8 cellular contexts compared by ENCODE assay signal in the genomic region with DNA sequence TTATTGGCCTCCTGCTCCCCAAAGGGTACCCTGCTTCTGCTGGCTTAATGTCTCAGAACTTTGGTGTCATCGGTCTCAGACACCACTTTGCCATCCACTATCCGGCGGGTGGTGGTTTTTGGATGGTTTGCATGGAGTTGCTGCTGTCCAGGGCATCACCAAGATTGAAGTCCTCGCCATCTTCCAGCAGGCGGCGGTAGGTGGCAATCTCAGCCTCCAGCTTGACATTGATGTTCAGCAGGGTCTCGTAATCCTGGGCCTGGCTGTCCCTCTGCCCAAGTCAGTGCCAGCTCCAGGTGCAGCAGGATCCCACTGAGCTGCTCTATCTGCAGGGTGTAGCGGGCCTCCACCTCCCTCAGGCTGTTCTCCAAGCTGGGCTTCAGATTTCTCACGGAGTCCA. TPM values are rescaled to one million over a fixed set of nuclear protein-coding genes. Genes with fewer than 3 reads are reported as not detected.
A peak's percentile ranks its signal among the peaks of the same experiment; 100 is the strongest.
DNase-seq lines count a peak whose midpoint lies in the region; ATAC-seq, FAIRE-seq and TF ChIP-seq lines count a peak whose summit lies in the region.
"Not testable (repeated sequence)": the region's sequence is repeated elsewhere in the genome, so short reads cannot be mapped to it uniquely, and the experiment has no call there.

No MANE protein-coding gene starts in this region.

- not testable (repeated sequence) for H3F3A ChIP-seq in PC-3 (ENCODE audit: low read length, unreplicated experiment)

- FAIRE-seq in GM12878 (lab: Jason Lieb, UNC), result peak; percentile 18

- not testable (repeated sequence) for H3K4me2 ChIP-seq in PC-3 (ENCODE audit: low read length); GM12878 (ENCODE audit: control insufficient read depth, insufficient read depth)

- H3K36me3 ChIP-seq in PC-3 (ENCODE audit: low read depth, low read length); GM12878 (ENCODE audit: control insufficient read depth in 2 of 2, insufficient read depth in 2 of 2, low read length in 1 of 2); ovary: not testable (repeated sequence)

- RAD21 ChIA-PET in GM12878 (lab: Charles Lee; ENCODE audit: unreplicated experiment), result interaction anchor here (0.7 to 1.9 kb wide), 4 partner anchors 23 to 103 kb away, joined by 3 to 9 read pairs (median 6); partner anchors contain the start of gene RPL32

- peak; percentile 38 to 70 (median 56) for DNase-seq in CD4-positive, alpha-beta T cell
- DNase-seq in HT-29 (ENCODE audit: low spot score) (peak; percentile 36), PC-3 (peak; percentile 63), left cardiac atrium (peak; percentile 52), ovary (peak in 3 of 5 donors; percentile 32 to 60 (median 59))
- DNase-seq in activated CD4-positive, alpha-beta memory T cell treated with anti-CD3 and anti-CD28 coated beads for 36 hours, result peak; percentile 74
- DNase-seq in GM12878 (ENCODE audit: low read depth, low spot score), result not testable (repeated sequence)
- DNase-seq in stimulated activated CD8-positive, alpha-beta memory T cell treated with anti-CD3 and anti-CD28 coated beads, Interleukin-2, amount 100 ng/mL, for 48 hours (ENCODE audit: low read depth in 2 of 2), result peak; percentile 43 to 60

- not testable (repeated sequence) for H4K20me1 ChIP-seq in PC-3 (ENCODE audit: low read length); GM12878 (ENCODE audit: control insufficient read depth, insufficient read depth)

- CTCF ChIA-PET in CD4-positive, alpha-beta T cell (lab: Charles Lee), result interaction anchor here (0.6 to 2.2 kb wide), 5 partner anchors 9 to 65 kb away, joined by 3 to 15 read pairs (median 3); partner anchors contain the start of genes CAND2 and RPL32
- CTCF ChIA-PET in PC-3 (lab: Charles Lee) (interaction anchor here (0.6 to 1.2 kb wide), 4 partner anchors 23 to 764 kb away, joined by 3 to 6 read pairs (median 4); no protein-coding TSS in a partner anchor), GM12878 (lab: Yijun Ruan, JAX) (interaction anchor here (0.6 to 3.5 kb wide), 12 partner anchors 12 to 994 kb away, joined by 3 to 20 read pairs (median 4); partner anchors contain the start of gene RPL32)
- CTCF ChIA-PET in activated CD4-positive, alpha-beta memory T cell treated with anti-CD3 and anti-CD28 coated beads for 36 hours (lab: Charles Lee), result interaction anchor here (0.7 to 3.6 kb wide), 13 partner anchors 9 to 307 kb away, joined by 3 to 43 read pairs (median 4); partner anchors contain the start of genes CAND2 and RPL32

- peak; percentile 50 for TF ChIP-seq CTCF in CD4-positive, alpha-beta T cell (IDR thresholded peaks at IDR 0.05)
- peak; percentile 48 for TF ChIP-seq CTCF in PC-3 (conservative IDR thresholded peaks at IDR 0.05; ENCODE audit: low read depth, low read length)
- peak; percentile 20 to 58 (median 30); a peak in 4 of 6 replicates for TF ChIP-seq CTCF in GM12878 (IDR thresholded peaks at IDR 0.05 in 2 of 3, conservative IDR thresholded peaks at IDR 0.05 in 1 of 3; ENCODE audit: control insufficient read depth in 2 of 3, extremely low read depth in 1 of 3, insufficient read depth in 1 of 3, low read depth in 3 of 3, low read length in 3 of 3)
- not testable (repeated sequence) for TF ChIP-seq CTCF in ovary (IDR thresholded peaks at IDR 0.05)

- not testable (repeated sequence) for TF ChIP-seq RAD21 in GM12878 (IDR thresholded peaks at IDR 0.05; ENCODE audit: insufficient read depth, low read depth, low read length)

- peaks cover 30% of the 10 kb centered on the region for H3K27me3 Mint-ChIP-seq in CD4-positive, alpha-beta T cell
- H3K27me3 Mint-ChIP-seq in activated CD4-positive, alpha-beta memory T cell treated with anti-CD3 and anti-CD28 coated beads for 36 hours, result peaks cover 21% of the 10 kb centered on the region

- TF ChIP-seq POLR2A in GM12878 (IDR thresholded peaks at IDR 0.05; ENCODE audit: low read depth, low read length); ovary (IDR thresholded peaks at IDR 0.05): not testable (repeated sequence)

- not testable (repeated sequence) for H3K9me2 ChIP-seq in PC-3 (replicated peaks; ENCODE audit: low read length)

- BruUV-seq in PC-3 (replicated peaks; lab: Mats Ljungman, UMichigan); GM12878 (replicated peaks; lab: Mats Ljungman, UMichigan): not testable (repeated sequence)

- in situ Hi-C loops in GM12878 (cut with MboI), result not testable (repeated sequence)

- not testable (repeated sequence) for H3K4me3 ChIP-seq in PC-3 (ENCODE audit: low read length); GM12878; ovary

- H3K4me3 Mint-ChIP-seq in CD4-positive, alpha-beta T cell; activated CD4-positive, alpha-beta memory T cell treated with anti-CD3 and anti-CD28 coated beads for 36 hours: not testable (repeated sequence)

- not testable (repeated sequence) for H2AFZ ChIP-seq in PC-3 (ENCODE audit: low read length); GM12878 (ENCODE audit: control insufficient read depth, low read depth, low read length)

- H3K4me1 Mint-ChIP-seq in CD4-positive, alpha-beta T cell (ENCODE audit: low read depth); activated CD4-positive, alpha-beta memory T cell treated with anti-CD3 and anti-CD28 coated beads for 36 hours (ENCODE audit: low read depth): not testable (repeated sequence)

- SMC1A ChIA-PET in GM12878 (lab: Charles Lee; ENCODE audit: uncharacterized antibody, unreplicated experiment), result interaction anchor here (2.4 kb wide), 1 partner anchor 104 kb away, joined by 6 read pairs; no protein-coding TSS in a partner anchor

- 13% methylated on average over 9 of the region's 9 CpGs for WGBS in GM12878 (ENCODE audit: insufficient coverage, insufficient replicate concordance, low lambda C conversion rate, missing lambda C conversion rate)
- 55 to 76% (median 62%) methylated on average over 9 of the region's 9 CpGs for WGBS in ovary, 3 donors

- H3K27ac Mint-ChIP-seq in CD4-positive, alpha-beta T cell; activated CD4-positive, alpha-beta memory T cell treated with anti-CD3 and anti-CD28 coated beads for 36 hours: not testable (repeated sequence)

- H3K27me3 ChIP-seq in CD4-positive, alpha-beta T cell (ENCODE audit: control insufficient read depth, insufficient read depth, low read length); PC-3 (ENCODE audit: low read length); GM12878 (replicated peaks in 1 of 2; ENCODE audit: control insufficient read depth in 2 of 2, insufficient read depth in 2 of 2, low read length in 1 of 2); ovary: not testable (repeated sequence)

- not testable (repeated sequence) for H3K9me3 ChIP-seq in CD4-positive, alpha-beta T cell (ENCODE audit: control insufficient read depth, low read length); PC-3 (ENCODE audit: low read length); GM12878 (replicated peaks; ENCODE audit: control insufficient read depth, insufficient read depth, low read length); ovary

- not testable (repeated sequence) for H3K4me1 ChIP-seq in PC-3 (ENCODE audit: insufficient read depth, low read length); GM12878 (ENCODE audit: control insufficient read depth, insufficient read depth, low read length); ovary (ENCODE audit: insufficient read depth)

- not testable (repeated sequence) for H3K36me3 Mint-ChIP-seq in CD4-positive, alpha-beta T cell (ENCODE audit: low read depth); activated CD4-positive, alpha-beta memory T cell treated with anti-CD3 and anti-CD28 coated beads for 36 hours

- ATAC-seq in CD4-positive, alpha-beta T cell (ENCODE audit: poor library complexity); GM12878: not testable (repeated sequence)
- peak; percentile 29; the same call in 1 of the 2 replicates for ATAC-seq in PC-3
- ATAC-seq in left cardiac atrium, result peak; percentile 66 to 76

- TF ChIP-seq EP300 in GM12878 (IDR thresholded peaks at IDR 0.05; ENCODE audit: borderline replicate concordance in 1 of 2, control insufficient read depth in 1 of 2, low read depth in 2 of 2, low read length in 2 of 2); ovary (IDR thresholded peaks at IDR 0.05): not testable (repeated sequence)

- POLR2A ChIA-PET in CD4-positive, alpha-beta T cell (lab: Charles Lee), result interaction anchor here (1.0 to 1.3 kb wide), 2 partner anchors 23 to 54 kb away, joined by 3 to 6 read pairs; partner anchors contain the start of gene RPL32
- POLR2A ChIA-PET in PC-3 (lab: Charles Lee; ENCODE audit: unreplicated experiment), result interaction anchor here (0.6 kb wide), 1 partner anchor 23 kb away, joined by 3 read pairs; no protein-coding TSS in a partner anchor
- POLR2A ChIA-PET in activated CD4-positive, alpha-beta memory T cell treated with anti-CD3 and anti-CD28 coated beads for 36 hours (lab: Charles Lee), result interaction anchor here (1.0 kb wide), 1 partner anchor 105 kb away, joined by 4 read pairs; no protein-coding TSS in a partner anchor
- POLR2A ChIA-PET in GM12878 (lab: Charles Lee), result not testable (repeated sequence)

- intact Hi-C loops in CD4-positive, alpha-beta T cell (cut with DNase I, micrococcal nuclease), result loop anchor here in 1 of 2 experiments (1.0 kb wide), 1 partner anchor 105 kb away; no protein-coding TSS in a partner anchor
- intact Hi-C loops in PC-3 (cut with micrococcal nuclease), result loop anchor here (1.0 to 5.0 kb wide), 2 partner anchors 65 to 105 kb away; no protein-coding TSS in a partner anchor
- intact Hi-C loops in activated CD4-positive, alpha-beta memory T cell treated with anti-CD3 and anti-CD28 coated beads for 36 hours (cut with micrococcal nuclease), result loop anchor here (1.0 kb wide), 1 partner anchor 23 kb away; no protein-coding TSS in a partner anchor
- intact Hi-C loops in GM12878 (cut with micrococcal nuclease; ENCODE audit: unreplicated experiment); left cardiac atrium (cut with DNase I); ovary (cut with DNase I): not testable (repeated sequence)

- not testable (repeated sequence) for H3K9me3 Mint-ChIP-seq in CD4-positive, alpha-beta T cell; activated CD4-positive, alpha-beta memory T cell treated with anti-CD3 and anti-CD28 coated beads for 36 hours

- H3K9ac ChIP-seq in PC-3 (ENCODE audit: low read length); GM12878 (ENCODE audit: control insufficient read depth, insufficient read depth, low read length): not testable (repeated sequence)

- not testable (repeated sequence) for H3K79me2 ChIP-seq in PC-3 (ENCODE audit: low read length); GM12878 (ENCODE audit: control insufficient read depth, insufficient read depth, low read length)

- not testable (repeated sequence) for H3K27ac ChIP-seq in CD4-positive, alpha-beta T cell (ENCODE audit: low read depth, low read length); PC-3 (ENCODE audit: low read length); GM12878 (ENCODE audit: control insufficient read depth, insufficient read depth); ovary

RNA-seq across cellular contexts. Expression of gene CAND2, which starts 9.1 kb away (rescaled TPM):
- total RNA-seq in CD4-positive, alpha-beta T cell, result 1 to 10 TPM; 3.5 to 6.0 TPM
- total RNA-seq in HT-29 (2014; rRNA removed; shearing (Covaris generic)), result not detected in 2 replicates
- 2.4 and 4.8 TPM in 2 replicates for total RNA-seq in PC-3 (2014; rRNA removed)
- 1 to 10 TPM; 1.2 to 1.6 TPM for total RNA-seq in activated CD4-positive, alpha-beta memory T cell treated with anti-CD3 and anti-CD28 coated beads for 36 hours
- total RNA-seq in GM12878 (2013; cell fraction: nucleolus; rRNA removed), result 0.46 and 1.2 TPM in 2 replicates
- 0.73 and 0.82 TPM in 2 replicates for total RNA-seq in GM12878 (2014; rRNA removed)
- 0.36 and 0.37 TPM in 2 replicates for total RNA-seq in GM12878 (2014; rRNA removed; fragmentation: Illumina TruSeq; extraction: Trizol)
- total RNA-seq in GM12878 (2021), result 1.6 and 1.9 TPM in 2 replicates
- 0.14 TPM for polyA plus RNA-seq in GM12878 (2011; ENCODE audit: low read depth)
- 0.03 and 0.10 TPM in 2 replicates for polyA plus RNA-seq in GM12878 (2011; rRNA removed)
- polyA plus RNA-seq in GM12878 (2011; cell fraction: cytosol; rRNA removed), result 0.04 and 0.07 TPM in 2 replicates
- 0.15 and 0.41 TPM in 2 replicates for polyA plus RNA-seq in GM12878 (2011; cell fraction: nucleus; rRNA removed)
- polyA plus RNA-seq in GM12878 (2012), result 0.24 and 0.32 TPM in 2 replicates
- polyA plus RNA-seq in GM12878 (2014; fragmentation: Illumina TruSeq; extraction: Trizol), result 0.06 and 0.40 TPM in 2 replicates
- under 1 TPM; 0.03 to 0.11 TPM for polyA plus RNA-seq in GM12878 (2014; fragmentation: Nextera tagmentation; extraction: Ambion mirVana)
- polyA plus RNA-seq in GM12878 (2014; rRNA removed), result 0.61 and 0.82 TPM in 2 replicates
- polyA plus RNA-seq in GM12878 (2016; fragmentation: Nextera tagmentation; extraction: Ambion mirVana), result 1 to 10 TPM in 1 of 2 experiments, under 1 TPM in 1; 0.64 to 1.0 TPM
- polyA minus RNA-seq in GM12878 (2011; rRNA and poly(A)+ RNA removed), result 0.10 TPM in 1 of 2 replicates, not detected in the other
- polyA minus RNA-seq in GM12878 (2011; cell fraction: cytosol; rRNA and poly(A)+ RNA removed), result not detected in 2 replicates
- not detected in 2 replicates for polyA minus RNA-seq in GM12878 (2011; cell fraction: nucleus; rRNA and poly(A)+ RNA removed)
- 10 to 100 TPM; 41.6 to 51.0 TPM for total RNA-seq in left cardiac atrium
- total RNA-seq in ovary, result 10 to 100 TPM; 11.4 to 25.1 (median 17.6) TPM
- 1 to 10 TPM; 3.5 to 6.3 TPM for polyA plus RNA-seq in ovary

RNA-seq across cellular contexts. Expression of gene TMEM40, which starts 28.3 kb away (rescaled TPM):
- not detected for total RNA-seq in CD4-positive, alpha-beta T cell
- total RNA-seq in HT-29 (2014; rRNA removed; shearing (Covaris generic)), result not detected in 2 replicates
- 7.5 and 10.4 TPM in 2 replicates for total RNA-seq in PC-3 (2014; rRNA removed)
- not detected for total RNA-seq in activated CD4-positive, alpha-beta memory T cell treated with anti-CD3 and anti-CD28 coated beads for 36 hours
- not detected in 2 replicates for total RNA-seq in GM12878 (2013; cell fraction: nucleolus; rRNA removed)
- total RNA-seq in GM12878 (2014; rRNA removed), result 0.33 TPM in 1 of 2 replicates, not detected in the other
- total RNA-seq in GM12878 (2014; rRNA removed; fragmentation: Illumina TruSeq; extraction: Trizol), result not detected in 2 replicates
- total RNA-seq in GM12878 (2021), result 0.11 TPM in 1 of 2 replicates, not detected in the other
- polyA plus RNA-seq in GM12878 (2011; ENCODE audit: low read depth), result not detected
- 0.10 and 0.27 TPM in 2 replicates for polyA plus RNA-seq in GM12878 (2011; rRNA removed)
- 0.22 and 0.25 TPM in 2 replicates for polyA plus RNA-seq in GM12878 (2011; cell fraction: cytosol; rRNA removed)
- polyA plus RNA-seq in GM12878 (2011; cell fraction: nucleus; rRNA removed), result 0.21 and 0.32 TPM in 2 replicates
- polyA plus RNA-seq in GM12878 (2012), result 0.11 and 0.25 TPM in 2 replicates
- 0.10 TPM in 1 of 2 replicates, not detected in the other for polyA plus RNA-seq in GM12878 (2014; fragmentation: Illumina TruSeq; extraction: Trizol)
- polyA plus RNA-seq in GM12878 (2014; fragmentation: Nextera tagmentation; extraction: Ambion mirVana), result under 1 TPM; 0.13 to 0.35 TPM
- polyA plus RNA-seq in GM12878 (2014; rRNA removed), result 0.19 TPM in 1 of 2 replicates, not detected in the other
- polyA plus RNA-seq in GM12878 (2016; fragmentation: Nextera tagmentation; extraction: Ambion mirVana), result under 1 TPM; 0.33 to 0.46 TPM
- 0.67 TPM in 1 of 2 replicates, not detected in the other for polyA minus RNA-seq in GM12878 (2011; rRNA and poly(A)+ RNA removed)
- not detected in 2 replicates for polyA minus RNA-seq in GM12878 (2011; cell fraction: cytosol; rRNA and poly(A)+ RNA removed)
- not detected in 2 replicates for polyA minus RNA-seq in GM12878 (2011; cell fraction: nucleus; rRNA and poly(A)+ RNA removed)
- total RNA-seq in left cardiac atrium, result 1 to 10 TPM; 4.8 to 6.5 TPM
- under 1 TPM in 1 of 7 donors, not detected in 6; 0.80 TPM for total RNA-seq in ovary
- polyA plus RNA-seq in ovary, result under 1 TPM; 0.11 to 0.20 TPM

RNA-seq across cellular contexts. Expression of gene RPL32, which starts 54.0 kb away (rescaled TPM):
- total RNA-seq in CD4-positive, alpha-beta T cell, result 1,000 to 10,000 TPM; 4,308 to 4,667 TPM
- total RNA-seq in HT-29 (2014; rRNA removed; shearing (Covaris generic)), result 1,047 and 1,077 TPM in 2 replicates
- 2,037 and 2,663 TPM in 2 replicates for total RNA-seq in PC-3 (2014; rRNA removed)
- total RNA-seq in activated CD4-positive, alpha-beta memory T cell treated with anti-CD3 and anti-CD28 coated beads for 36 hours, result 1,000 to 10,000 TPM; 2,505 to 2,560 TPM
- 220 and 242 TPM in 2 replicates for total RNA-seq in GM12878 (2013; cell fraction: nucleolus; rRNA removed)
- total RNA-seq in GM12878 (2014; rRNA removed), result 2,707 and 2,818 TPM in 2 replicates
- total RNA-seq in GM12878 (2014; rRNA removed; fragmentation: Illumina TruSeq; extraction: Trizol), result 3,926 and 3,952 TPM in 2 replicates
- total RNA-seq in GM12878 (2021), result 2,298 and 2,376 TPM in 2 replicates
- 3,831 TPM for polyA plus RNA-seq in GM12878 (2011; ENCODE audit: low read depth)
- 3,443 and 3,447 TPM in 2 replicates for polyA plus RNA-seq in GM12878 (2011; rRNA removed)
- polyA plus RNA-seq in GM12878 (2011; cell fraction: cytosol; rRNA removed), result 2,094 and 3,074 TPM in 2 replicates
- 755 and 1,231 TPM in 2 replicates for polyA plus RNA-seq in GM12878 (2011; cell fraction: nucleus; rRNA removed)
- polyA plus RNA-seq in GM12878 (2012), result 5,378 and 5,555 TPM in 2 replicates
- polyA plus RNA-seq in GM12878 (2014; fragmentation: Illumina TruSeq; extraction: Trizol), result 5,147 and 5,597 TPM in 2 replicates
- polyA plus RNA-seq in GM12878 (2014; fragmentation: Nextera tagmentation; extraction: Ambion mirVana), result 1,000 to 10,000 TPM; 3,252 to 3,662 TPM
- 4,075 and 4,194 TPM in 2 replicates for polyA plus RNA-seq in GM12878 (2014; rRNA removed)
- polyA plus RNA-seq in GM12878 (2016; fragmentation: Nextera tagmentation; extraction: Ambion mirVana), result 1,000 to 10,000 TPM; 1,533 to 1,667 TPM
- 1,701 and 1,707 TPM in 2 replicates for polyA minus RNA-seq in GM12878 (2011; rRNA and poly(A)+ RNA removed)
- 779 and 848 TPM in 2 replicates for polyA minus RNA-seq in GM12878 (2011; cell fraction: cytosol; rRNA and poly(A)+ RNA removed)
- 190 and 283 TPM in 2 replicates for polyA minus RNA-seq in GM12878 (2011; cell fraction: nucleus; rRNA and poly(A)+ RNA removed)
- total RNA-seq in left cardiac atrium, result 1,000 to 10,000 TPM; 1,021 to 1,102 TPM
- 1,000 to 10,000 TPM; 1,975 to 3,878 (median 2,959) TPM for total RNA-seq in ovary
- 1,000 to 10,000 TPM; 4,745 to 7,414 TPM for polyA plus RNA-seq in ovary
